24 cellular contexts compared by ENCODE assay signal in genomic region chr16:10959161-10959560, GRCh38.
"Had no signal": no experiment of that assay in that cellular context is flagged by ENCODE, and none has a peak within 500 bp of the region (broad histone marks: within the 10 kb centered on the region; RNA-seq: fewer than 3 reads in every experiment).

No MANE protein-coding gene starts in this region.

- ATAC-seq: activated T-cell treated with anti-CD3 and anti-CD28 coated beads, Interleukin-2, amount 50 U/mL, for 72 hours; K562; WTC11 had no signal

- H3K27me3 Mint-ChIP-seq: activated naive CD8-positive, alpha-beta T cell treated with anti-CD3 and anti-CD28 coated beads, Interleukin-2, amount 10 ng/mL, durations not matched to agents 7 days and 5 days had no signal

- H3K4me3 Mint-ChIP-seq: activated naive CD8-positive, alpha-beta T cell treated with anti-CD3 and anti-CD28 coated beads, Interleukin-2, amount 10 ng/mL, durations not matched to agents 7 days and 5 days; T-helper 1 cell treated with Interleukin-12 subunit alpha and Interleukin-12 subunit beta and Interleukin-4 antibody, amounts not matched to agents 30 μg/mL and 1 μg/mL, for 36 hours; WTC11 had no signal

- H3K27ac Mint-ChIP-seq: T-helper 1 cell treated with Interleukin-12 subunit alpha and Interleukin-12 subunit beta and Interleukin-4 antibody, amounts not matched to agents 30 μg/mL and 1 μg/mL, for 36 hours; WTC11 had no signal

- H3K9me3 Mint-ChIP-seq: activated naive CD8-positive, alpha-beta T cell treated with anti-CD3 and anti-CD28 coated beads, Interleukin-2, amount 10 ng/mL, durations not matched to agents 7 days and 5 days; activated T-cell treated with anti-CD3 and anti-CD28 coated beads, Interleukin-2, amount 50 U/mL, for 72 hours; T-helper 1 cell treated with Interleukin-12 subunit alpha and Interleukin-12 subunit beta and Interleukin-4 antibody, amounts not matched to agents 30 μg/mL and 1 μg/mL, for 36 hours; WTC11 had no signal

- H3K4me3 ChIP-seq: adrenal gland, breast epithelium, K562, Peyer's patch had no signal

- DNase-seq: activated CD4-positive, alpha-beta T cell treated with anti-CD3 and anti-CD28 coated beads for 48 hours; activated CD4-positive, alpha-beta T cell treated with anti-CD3 and anti-CD28 coated beads, Interleukin-2, amount 50 U/mL, for 4 hours; activated CD4-positive, CD25-positive, alpha-beta regulatory T cell treated with anti-CD3 and anti-CD28 coated beads, Interleukin-2, amount 50 U/mL, for 72 hours; activated CD8-positive, alpha-beta memory T cell treated with anti-CD3 and anti-CD28 coated beads for 24 hours; activated naive CD4-positive, alpha-beta T cell treated with anti-CD3 and anti-CD28 coated beads, Interleukin-2, amount 50 U/mL, for 16 hours; activated T-cell treated with anti-CD3 and anti-CD28 coated beads, Interleukin-2, amount 50 U/mL, for 72 hours; adrenal gland; aorta; caudate nucleus; Karpas-422; NCI-H1048; NCI-H146; NCI-H187 treated with DMSO at 0.1 percent for 48 hours; NCI-H2171; NCI-H2227 treated with DMSO at 0.1 percent for 48 hours; NK-92 treated with Interleukin-12 subunit alpha and Interleukin-12 subunit beta, amount 100 ng/mL, for 24 hours; Peyer's patch; SHP77 treated with DMSO at 0.1 percent for 48 hours; T-helper 9 cell had no signal
